Comparison of ENCODE assay signal across 1 cellular context in the genomic region with DNA sequence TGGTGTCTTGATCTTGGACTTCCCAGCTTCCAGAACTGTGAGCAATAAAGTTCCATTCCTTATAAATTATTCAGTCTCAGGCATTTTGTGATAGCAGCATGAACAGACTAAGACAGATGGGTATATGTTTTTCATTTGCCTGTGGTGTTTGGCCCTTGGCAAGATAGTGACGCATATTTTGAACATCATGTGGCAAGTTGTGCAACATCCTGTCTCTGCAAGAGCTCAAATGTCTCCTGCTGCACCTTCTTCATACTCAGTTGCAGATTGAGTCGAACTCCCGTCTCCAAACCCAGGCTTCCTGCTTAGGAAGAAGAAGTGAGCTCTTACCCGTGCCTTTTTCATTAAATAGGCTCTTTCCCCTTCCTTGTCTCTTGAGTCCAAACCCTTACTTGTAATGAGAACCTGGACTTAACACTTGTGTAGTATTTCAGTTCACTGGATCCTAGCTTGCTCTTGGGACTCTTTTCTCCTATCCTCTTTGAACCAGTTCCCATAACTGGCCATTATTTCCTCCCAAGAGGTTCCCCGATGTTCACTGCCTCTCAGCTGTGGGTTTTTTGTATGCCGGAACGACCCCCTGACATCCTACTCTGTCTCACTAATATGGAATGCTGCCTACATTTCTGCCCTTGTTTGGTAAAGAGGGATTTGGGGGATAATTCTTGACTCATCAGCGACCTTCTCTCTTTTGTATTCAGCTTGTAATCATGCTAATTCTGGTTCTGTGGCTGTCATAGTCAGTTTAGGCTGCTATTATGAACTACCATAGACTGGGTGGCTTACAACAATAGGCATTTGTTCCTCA.
TF ChIP-seq lines count a peak whose summit lies in the region.

No MANE protein-coding gene starts in this region.

TF ChIP-seq in SK-N-SH treated with all-trans-retinoic acid at 6 μM for 48 hours, 23 proteins besides CTCF, POLR2A, EP300 and RAD21 (continued from another document):
- TF ChIP-seq, protein P1, sequence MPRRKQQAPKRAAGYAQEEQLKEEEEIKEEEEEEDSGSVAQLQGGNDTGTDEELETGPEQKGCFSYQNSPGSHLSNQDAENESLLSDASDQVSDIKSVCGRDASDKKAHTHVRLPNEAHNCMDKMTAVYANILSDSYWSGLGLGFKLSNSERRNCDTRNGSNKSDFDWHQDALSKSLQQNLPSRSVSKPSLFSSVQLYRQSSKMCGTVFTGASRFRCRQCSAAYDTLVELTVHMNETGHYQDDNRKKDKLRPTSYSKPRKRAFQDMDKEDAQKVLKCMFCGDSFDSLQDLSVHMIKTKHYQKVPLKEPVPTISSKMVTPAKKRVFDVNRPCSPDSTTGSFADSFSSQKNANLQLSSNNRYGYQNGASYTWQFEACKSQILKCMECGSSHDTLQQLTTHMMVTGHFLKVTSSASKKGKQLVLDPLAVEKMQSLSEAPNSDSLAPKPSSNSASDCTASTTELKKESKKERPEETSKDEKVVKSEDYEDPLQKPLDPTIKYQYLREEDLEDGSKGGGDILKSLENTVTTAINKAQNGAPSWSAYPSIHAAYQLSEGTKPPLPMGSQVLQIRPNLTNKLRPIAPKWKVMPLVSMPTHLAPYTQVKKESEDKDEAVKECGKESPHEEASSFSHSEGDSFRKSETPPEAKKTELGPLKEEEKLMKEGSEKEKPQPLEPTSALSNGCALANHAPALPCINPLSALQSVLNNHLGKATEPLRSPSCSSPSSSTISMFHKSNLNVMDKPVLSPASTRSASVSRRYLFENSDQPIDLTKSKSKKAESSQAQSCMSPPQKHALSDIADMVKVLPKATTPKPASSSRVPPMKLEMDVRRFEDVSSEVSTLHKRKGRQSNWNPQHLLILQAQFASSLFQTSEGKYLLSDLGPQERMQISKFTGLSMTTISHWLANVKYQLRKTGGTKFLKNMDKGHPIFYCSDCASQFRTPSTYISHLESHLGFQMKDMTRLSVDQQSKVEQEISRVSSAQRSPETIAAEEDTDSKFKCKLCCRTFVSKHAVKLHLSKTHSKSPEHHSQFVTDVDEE (CRISPR knock-in tag; IDR thresholded peaks at IDR 0.05): no peak
- no peak for TF ChIP-seq ZNF8 (CRISPR knock-in tag; IDR thresholded peaks at IDR 0.05)
- TF ChIP-seq TCF4 (CRISPR knock-in tag; IDR thresholded peaks at IDR 0.05; ENCODE audit: borderline replicate concordance): no peak
- no peak for TF ChIP-seq PPARA (CRISPR knock-in tag; IDR thresholded peaks at IDR 0.05; ENCODE audit: borderline replicate concordance)
- TF ChIP-seq, protein P2, sequence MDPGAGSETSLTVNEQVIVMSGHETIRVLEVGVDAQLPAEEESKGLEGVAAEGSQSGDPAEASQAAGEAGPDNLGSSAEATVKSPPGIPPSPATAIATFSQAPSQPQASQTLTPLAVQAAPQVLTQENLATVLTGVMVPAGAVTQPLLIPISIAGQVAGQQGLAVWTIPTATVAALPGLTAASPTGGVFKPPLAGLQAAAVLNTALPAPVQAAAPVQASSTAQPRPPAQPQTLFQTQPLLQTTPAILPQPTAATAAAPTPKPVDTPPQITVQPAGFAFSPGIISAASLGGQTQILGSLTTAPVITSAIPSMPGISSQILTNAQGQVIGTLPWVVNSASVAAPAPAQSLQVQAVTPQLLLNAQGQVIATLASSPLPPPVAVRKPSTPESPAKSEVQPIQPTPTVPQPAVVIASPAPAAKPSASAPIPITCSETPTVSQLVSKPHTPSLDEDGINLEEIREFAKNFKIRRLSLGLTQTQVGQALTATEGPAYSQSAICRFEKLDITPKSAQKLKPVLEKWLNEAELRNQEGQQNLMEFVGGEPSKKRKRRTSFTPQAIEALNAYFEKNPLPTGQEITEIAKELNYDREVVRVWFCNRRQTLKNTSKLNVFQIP (CRISPR knock-in tag; IDR thresholded peaks at IDR 0.05; ENCODE audit: borderline replicate concordance, low read depth): peak; percentile 19; the same call in 1 of the 2 replicates
- TF ChIP-seq CSDC2 (CRISPR knock-in tag; IDR thresholded peaks at IDR 0.05): no peak
